Comparison of ENCODE assay signal across 12 cellular contexts in the genomic region with DNA sequence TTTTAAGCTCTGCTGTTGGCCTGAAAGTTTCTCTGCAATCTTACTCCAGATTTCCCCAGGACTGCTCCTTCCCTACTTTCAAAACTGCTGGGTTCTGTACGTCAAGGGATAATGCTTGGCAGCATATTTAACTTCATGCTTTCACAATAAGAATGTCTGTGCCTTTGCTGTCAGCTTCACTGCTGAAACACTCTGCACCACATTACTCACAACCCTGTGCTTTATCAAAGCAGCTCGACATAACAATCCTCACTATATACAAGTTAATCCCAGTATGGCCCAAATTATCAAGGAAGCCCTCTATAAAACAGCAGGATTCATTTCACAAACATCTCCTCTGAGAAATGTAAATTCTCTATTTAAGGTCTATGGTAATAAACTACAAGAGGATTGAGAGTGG. TPM values are rescaled to one million over a fixed set of nuclear protein-coding genes. Genes with fewer than 3 reads are reported as not detected.
A peak's percentile ranks its signal among the peaks of the same experiment; 100 is the strongest.
DNase-seq lines count a peak whose midpoint lies in the region; ATAC-seq and TF ChIP-seq lines count a peak whose summit lies in the region.
"Had no signal": no experiment of that assay in that cellular context is flagged by ENCODE, and none has a peak within 500 bp of the region (broad histone marks: within the 10 kb centered on the region; RNA-seq: fewer than 3 reads in every experiment).

No MANE protein-coding gene starts in this region.

- TF ChIP-seq EP300 in gastroesophageal sphincter (IDR thresholded peaks at IDR 0.05) = no peak

- H3K27me3 Mint-ChIP-seq in WTC11 (ENCODE audit: low read depth) = no peaks in the 10 kb centered on the region
- peaks cover 0 to 10% of the 10 kb centered on the region in 2 donors for H3K27me3 Mint-ChIP-seq in CD8-positive, alpha-beta memory T cell
- H3K27me3 Mint-ChIP-seq: stimulated activated naive CD8-positive, alpha-beta T cell treated with anti-CD3 and anti-CD28 coated beads, Interleukin-15, amount 100 ng/mL, for 72 hours had no signal

- H3K4me3 ChIP-seq in gastroesophageal sphincter (peak overlapping the region in 1 of 2 donors; percentile 0), rectal smooth muscle tissue (ENCODE audit: low read length) (no peak overlapping the region)
- no peak overlapping the region for H3K4me3 ChIP-seq in CD8-positive, alpha-beta memory T cell (ENCODE audit: low read length)
- H3K4me3 ChIP-seq: dorsolateral prefrontal cortex had no signal

- no peaks in the 10 kb centered on the region for H3K27me3 ChIP-seq in gastroesophageal sphincter
- H3K27me3 ChIP-seq in rectal smooth muscle tissue (ENCODE audit: control insufficient read depth, insufficient read depth, low read length) = no peaks in the 10 kb centered on the region
- H3K27me3 ChIP-seq in CD8-positive, alpha-beta memory T cell (ENCODE audit: insufficient read depth, low read length, poor library complexity, severe bottlenecking) = no peaks in the 10 kb centered on the region
- H3K27me3 ChIP-seq: dorsolateral prefrontal cortex had no signal

- H3K9me3 Mint-ChIP-seq in WTC11 = no peaks in the 10 kb centered on the region
- no peaks in the 10 kb centered on the region for H3K9me3 Mint-ChIP-seq in CD8-positive, alpha-beta memory T cell
- H3K9me3 Mint-ChIP-seq: CD8-positive, alpha-beta T cell; stimulated activated naive CD8-positive, alpha-beta T cell treated with anti-CD3 and anti-CD28 coated beads, Interleukin-15, amount 100 ng/mL, for 72 hours had no signal

- H3K9me3 ChIP-seq in gastroesophageal sphincter = no peaks in the 10 kb centered on the region
- H3K9me3 ChIP-seq in CD8-positive, alpha-beta memory T cell (ENCODE audit: low read length) = no peaks in the 10 kb centered on the region

- H3K4me1 Mint-ChIP-seq in WTC11 = peaks cover 36% of the 10 kb centered on the region
- H3K4me1 Mint-ChIP-seq in CD8-positive, alpha-beta memory T cell = peaks cover 7 to 11% (median 8%) of the 10 kb centered on the region in 3 donors

- CTCF ChIA-PET in WTC11 (lab: Charles Lee) = interaction anchor here (1.0 kb wide), 1 partner anchor 9 kb away, joined by 4 read pairs; no protein-coding TSS in a partner anchor
- CTCF ChIA-PET in CD8-positive, alpha-beta memory T cell (lab: Charles Lee) = no interaction called here

- H3K27ac ChIP-seq in gastroesophageal sphincter (peak overlapping the region; percentile 65 to 92 (median 83)), rectal smooth muscle tissue (ENCODE audit: low read depth, low read length) (peak overlapping the region; percentile 60)
- no peak overlapping the region for H3K27ac ChIP-seq in CD8-positive, alpha-beta memory T cell (ENCODE audit: low read depth, low read length)
- H3K27ac ChIP-seq: dorsolateral prefrontal cortex had no signal

- WGBS in gastroesophageal sphincter (ENCODE audit: low coverage in 1 of 2), 2 donors = 5 to 16% methylated on average over 2 of the region's 2 CpGs

- peaks cover 35% of the 10 kb centered on the region for H3K36me3 Mint-ChIP-seq in WTC11
- H3K36me3 Mint-ChIP-seq in CD8-positive, alpha-beta memory T cell = peaks cover 0 to 2% (median 0%) of the 10 kb centered on the region in 3 donors
- H3K36me3 Mint-ChIP-seq: CD8-positive, alpha-beta T cell had no signal

- peak overlapping the region; percentile 54 for H3K27ac Mint-ChIP-seq in WTC11
- H3K27ac Mint-ChIP-seq in CD8-positive, alpha-beta memory T cell = no peak overlapping the region
- H3K27ac Mint-ChIP-seq: CD8-positive, alpha-beta T cell; stimulated activated naive CD8-positive, alpha-beta T cell treated with anti-CD3 and anti-CD28 coated beads, Interleukin-15, amount 100 ng/mL, for 72 hours had no signal

- TF ChIP-seq POLR2A in gastroesophageal sphincter (IDR thresholded peaks at IDR 0.05) = no peak

- ATAC-seq in WTC11 = no peak
- peak; percentile 93 for ATAC-seq in gastroesophageal sphincter
- ATAC-seq: CD8-positive, alpha-beta T cell; stimulated activated naive CD8-positive, alpha-beta T cell treated with anti-CD3 and anti-CD28 coated beads, Interleukin-15, amount 100 ng/mL, for 72 hours had no signal

- no peak overlapping the region for H3K4me3 Mint-ChIP-seq in WTC11
- H3K4me3 Mint-ChIP-seq in CD8-positive, alpha-beta memory T cell = no peak overlapping the region
- H3K4me3 Mint-ChIP-seq: CD8-positive, alpha-beta T cell; stimulated activated naive CD8-positive, alpha-beta T cell treated with anti-CD3 and anti-CD28 coated beads, Interleukin-15, amount 100 ng/mL, for 72 hours had no signal

- peaks cover 0 to 6% of the 10 kb centered on the region in 2 donors for H3K36me3 ChIP-seq in gastroesophageal sphincter
- no peaks in the 10 kb centered on the region for H3K36me3 ChIP-seq in rectal smooth muscle tissue (ENCODE audit: control insufficient read depth, insufficient read depth, low read length)
- no peaks in the 10 kb centered on the region for H3K36me3 ChIP-seq in CD8-positive, alpha-beta memory T cell (ENCODE audit: insufficient read depth, low read length)

- TF ChIP-seq CTCF in WTC11 (IDR thresholded peaks at IDR 0.05) (no peak), gastroesophageal sphincter (IDR thresholded peaks at IDR 0.05) (no peak)

- H3K4me1 ChIP-seq in gastroesophageal sphincter (peaks cover 15 to 97% (median 73%) of the 10 kb centered on the region in 3 donors), rectal smooth muscle tissue (ENCODE audit: control insufficient read depth, insufficient read depth, low read length) (peaks cover 30% of the 10 kb centered on the region)
- H3K4me1 ChIP-seq in CD8-positive, alpha-beta memory T cell (ENCODE audit: insufficient read depth, low read length) = no peaks in the 10 kb centered on the region

- POLR2A ChIA-PET in WTC11 (lab: Charles Lee) = no interaction called here
- POLR2A ChIA-PET in CD8-positive, alpha-beta memory T cell (lab: Charles Lee) = no interaction called here

- H3K9ac ChIP-seq in rectal smooth muscle tissue (ENCODE audit: low read length) = no peak overlapping the region

- DNase-seq in AG20443 (ENCODE audit: low spot score) = peak; percentile 78
- no peak for DNase-seq in WTC11 (ENCODE audit: low spot score)
- no peak for DNase-seq in CD8-positive, alpha-beta memory T cell
- DNase-seq in activated naive CD4-positive, alpha-beta T cell treated with Interleukin-2 at 50 U/mL for 16 hours = no peak
- no peak for DNase-seq in SHP77 treated with DMSO at 0.1 percent for 48 hours (lab: John Stamatoyannopoulos, UW)
- DNase-seq in SKM-1 treated with dmso at 0.1 percent for 144 hours (lab: John Stamatoyannopoulos, UW; ENCODE audit: unreplicated experiment) = no peak
- DNase-seq: CD8-positive, alpha-beta T cell; dorsolateral prefrontal cortex; SHP77; stimulated activated naive CD8-positive, alpha-beta T cell treated with anti-CD3 and anti-CD28 coated beads, Interleukin-15, amount 100 ng/mL, for 72 hours had no signal

TF ChIP-seq in WTC11, 78 proteins besides CTCF, POLR2A, EP300 and RAD21 (continues in another document):
- TF ChIP-seq, protein P1, sequence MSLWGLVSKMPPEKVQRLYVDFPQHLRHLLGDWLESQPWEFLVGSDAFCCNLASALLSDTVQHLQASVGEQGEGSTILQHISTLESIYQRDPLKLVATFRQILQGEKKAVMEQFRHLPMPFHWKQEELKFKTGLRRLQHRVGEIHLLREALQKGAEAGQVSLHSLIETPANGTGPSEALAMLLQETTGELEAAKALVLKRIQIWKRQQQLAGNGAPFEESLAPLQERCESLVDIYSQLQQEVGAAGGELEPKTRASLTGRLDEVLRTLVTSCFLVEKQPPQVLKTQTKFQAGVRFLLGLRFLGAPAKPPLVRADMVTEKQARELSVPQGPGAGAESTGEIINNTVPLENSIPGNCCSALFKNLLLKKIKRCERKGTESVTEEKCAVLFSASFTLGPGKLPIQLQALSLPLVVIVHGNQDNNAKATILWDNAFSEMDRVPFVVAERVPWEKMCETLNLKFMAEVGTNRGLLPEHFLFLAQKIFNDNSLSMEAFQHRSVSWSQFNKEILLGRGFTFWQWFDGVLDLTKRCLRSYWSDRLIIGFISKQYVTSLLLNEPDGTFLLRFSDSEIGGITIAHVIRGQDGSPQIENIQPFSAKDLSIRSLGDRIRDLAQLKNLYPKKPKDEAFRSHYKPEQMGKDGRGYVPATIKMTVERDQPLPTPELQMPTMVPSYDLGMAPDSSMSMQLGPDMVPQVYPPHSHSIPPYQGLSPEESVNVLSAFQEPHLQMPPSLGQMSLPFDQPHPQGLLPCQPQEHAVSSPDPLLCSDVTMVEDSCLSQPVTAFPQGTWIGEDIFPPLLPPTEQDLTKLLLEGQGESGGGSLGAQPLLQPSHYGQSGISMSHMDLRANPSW (CRISPR knock-in tag; conservative IDR thresholded peaks at IDR 0.05; ENCODE audit: low read depth) = no peak
- TF ChIP-seq, protein P2, sequence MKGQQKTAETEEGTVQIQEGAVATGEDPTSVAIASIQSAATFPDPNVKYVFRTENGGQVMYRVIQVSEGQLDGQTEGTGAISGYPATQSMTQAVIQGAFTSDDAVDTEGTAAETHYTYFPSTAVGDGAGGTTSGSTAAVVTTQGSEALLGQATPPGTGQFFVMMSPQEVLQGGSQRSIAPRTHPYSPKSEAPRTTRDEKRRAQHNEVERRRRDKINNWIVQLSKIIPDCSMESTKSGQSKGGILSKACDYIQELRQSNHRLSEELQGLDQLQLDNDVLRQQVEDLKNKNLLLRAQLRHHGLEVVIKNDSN (CRISPR knock-in tag; IDR thresholded peaks at IDR 0.05) = no peak
- TF ChIP-seq, protein P3, sequence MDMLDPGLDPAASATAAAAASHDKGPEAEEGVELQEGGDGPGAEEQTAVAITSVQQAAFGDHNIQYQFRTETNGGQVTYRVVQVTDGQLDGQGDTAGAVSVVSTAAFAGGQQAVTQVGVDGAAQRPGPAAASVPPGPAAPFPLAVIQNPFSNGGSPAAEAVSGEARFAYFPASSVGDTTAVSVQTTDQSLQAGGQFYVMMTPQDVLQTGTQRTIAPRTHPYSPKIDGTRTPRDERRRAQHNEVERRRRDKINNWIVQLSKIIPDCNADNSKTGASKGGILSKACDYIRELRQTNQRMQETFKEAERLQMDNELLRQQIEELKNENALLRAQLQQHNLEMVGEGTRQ (CRISPR knock-in tag; IDR thresholded peaks at IDR 0.05) = no peak
- no peak for TF ChIP-seq CREM (CRISPR knock-in tag; IDR thresholded peaks at IDR 0.05)
- TF ChIP-seq, protein P4, sequence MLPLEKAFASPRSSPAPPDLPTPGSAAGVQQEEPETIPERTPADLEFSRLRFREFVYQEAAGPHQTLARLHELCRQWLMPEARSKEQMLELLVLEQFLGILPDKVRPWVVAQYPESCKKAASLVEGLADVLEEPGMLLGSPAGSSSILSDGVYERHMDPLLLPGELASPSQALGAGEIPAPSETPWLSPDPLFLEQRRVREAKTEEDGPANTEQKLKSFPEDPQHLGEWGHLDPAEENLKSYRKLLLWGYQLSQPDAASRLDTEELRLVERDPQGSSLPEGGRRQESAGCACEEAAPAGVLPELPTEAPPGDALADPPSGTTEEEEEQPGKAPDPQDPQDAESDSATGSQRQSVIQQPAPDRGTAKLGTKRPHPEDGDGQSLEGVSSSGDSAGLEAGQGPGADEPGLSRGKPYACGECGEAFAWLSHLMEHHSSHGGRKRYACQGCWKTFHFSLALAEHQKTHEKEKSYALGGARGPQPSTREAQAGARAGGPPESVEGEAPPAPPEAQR (CRISPR knock-in tag; IDR thresholded peaks at IDR 0.05) = no peak

RNA-seq across cellular contexts. Expression of a gene that starts 17.5 kb away (rescaled TPM):
- total RNA-seq in WTC11 (2021) (27.5 to 31.2 TPM (median 28.9 TPM) in 3 replicates), gastroesophageal sphincter (10 to 100 TPM; 42.2 to 95.4 (median 56.5) TPM)
- total RNA-seq in CD8-positive, alpha-beta memory T cell = 1 to 10 TPM; 1.4 to 1.9 TPM
- polyA plus RNA-seq in CD8-positive, alpha-beta memory T cell = 0.66 TPM
